Comparison of ENCODE assay signal across 1 cellular context in the genomic region with DNA sequence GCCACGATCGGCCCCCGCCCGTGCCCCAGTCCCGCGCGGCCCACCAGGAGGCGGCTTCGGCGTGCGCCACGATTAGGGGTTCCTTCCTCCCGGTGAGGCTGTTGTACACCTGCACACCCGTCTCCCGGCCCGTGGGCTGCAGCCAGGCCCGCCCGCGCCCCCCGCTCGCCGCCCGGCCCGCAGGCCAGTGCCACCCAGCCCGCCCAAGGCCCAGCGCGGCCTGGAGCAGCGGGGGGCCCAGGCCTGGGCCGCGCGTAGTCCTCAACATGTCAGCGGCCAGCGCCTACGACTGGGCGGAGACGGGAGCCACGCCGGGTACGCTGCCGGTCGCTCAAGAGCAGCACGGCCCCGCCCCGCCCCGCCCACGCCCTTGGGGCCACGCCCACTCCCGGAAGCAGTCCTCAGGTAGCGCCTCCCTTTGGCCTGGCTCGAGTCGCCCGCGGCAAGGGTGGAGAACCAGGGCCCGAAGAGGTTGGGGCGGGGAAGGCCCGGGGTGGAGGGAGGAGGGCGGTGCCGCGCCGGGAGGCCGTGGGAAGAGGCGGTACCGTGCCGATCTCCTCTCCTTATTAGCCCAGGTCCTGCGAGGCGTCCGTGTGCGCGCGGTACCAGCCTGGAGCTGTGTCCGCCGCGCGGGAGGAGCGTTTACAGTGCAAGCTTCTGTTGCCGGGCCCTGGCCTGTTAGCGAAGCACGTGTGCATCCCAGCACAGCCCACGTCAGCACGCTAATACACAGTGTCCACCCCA.
A peak's percentile ranks its signal among the peaks of the same experiment; 100 is the strongest.
TF ChIP-seq lines count a peak whose summit lies in the region.

A gene with protein sequence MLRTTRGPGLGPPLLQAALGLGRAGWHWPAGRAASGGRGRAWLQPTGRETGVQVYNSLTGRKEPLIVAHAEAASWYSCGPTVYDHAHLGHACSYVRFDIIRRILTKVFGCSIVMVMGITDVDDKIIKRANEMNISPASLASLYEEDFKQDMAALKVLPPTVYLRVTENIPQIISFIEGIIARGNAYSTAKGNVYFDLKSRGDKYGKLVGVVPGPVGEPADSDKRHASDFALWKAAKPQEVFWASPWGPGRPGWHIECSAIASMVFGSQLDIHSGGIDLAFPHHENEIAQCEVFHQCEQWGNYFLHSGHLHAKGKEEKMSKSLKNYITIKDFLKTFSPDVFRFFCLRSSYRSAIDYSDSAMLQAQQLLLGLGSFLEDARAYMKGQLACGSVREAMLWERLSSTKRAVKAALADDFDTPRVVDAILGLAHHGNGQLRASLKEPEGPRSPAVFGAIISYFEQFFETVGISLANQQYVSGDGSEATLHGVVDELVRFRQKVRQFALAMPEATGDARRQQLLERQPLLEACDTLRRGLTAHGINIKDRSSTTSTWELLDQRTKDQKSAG (minus strand): TSS at position 291 of the 744 bp plus-strand sequence. CDS start 23 bp downstream, at position 268.

TF ChIP-seq in K562, 482 proteins besides CTCF, POLR2A, EP300 and RAD21 (continued from another document and continues in another):
- TF ChIP-seq PHB (CRISPR knock-in tag; IDR thresholded peaks at IDR 0.05) = no peak
- TF ChIP-seq, protein P1, sequence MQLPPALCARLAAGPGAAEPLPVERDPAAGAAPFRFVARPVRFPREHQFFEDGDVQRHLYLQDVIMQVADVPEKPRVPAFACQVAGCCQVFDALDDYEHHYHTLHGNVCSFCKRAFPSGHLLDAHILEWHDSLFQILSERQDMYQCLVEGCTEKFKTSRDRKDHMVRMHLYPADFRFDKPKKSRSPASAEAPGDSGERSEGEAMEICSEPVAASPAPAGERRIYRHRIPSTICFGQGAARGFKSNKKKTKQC (CRISPR knock-in tag; IDR thresholded peaks at IDR 0.05) = 0 out of 2 replicates have a peak, but pooled peaks have one; percentile 47
- peak; percentile 11; the same call in 1 of the 2 replicates for TF ChIP-seq ELF4 (CRISPR knock-in tag; IDR thresholded peaks at IDR 0.05)
- TF ChIP-seq ETV1 (tag; conservative IDR thresholded peaks at IDR 0.05; ENCODE audit: low read depth) = 0 out of 2 replicates have a peak, but pooled peaks have one; percentile 47
- TF ChIP-seq NR3C1 (CRISPR knock-in tag; IDR thresholded peaks at IDR 0.05) = no peak
- no peak for TF ChIP-seq KDM4B (IDR thresholded peaks at IDR 0.05; ENCODE audit: borderline replicate concordance in 2 of 2, low read depth in 1 of 2)
- 0 out of 4 replicates have a peak, but pooled peaks of 1 of the 2 experiments have one; percentile 45 for TF ChIP-seq NONO (IDR thresholded peaks at IDR 0.05; ENCODE audit: low read depth in 2 of 2, low read length in 1 of 2)
- TF ChIP-seq, protein P2, sequence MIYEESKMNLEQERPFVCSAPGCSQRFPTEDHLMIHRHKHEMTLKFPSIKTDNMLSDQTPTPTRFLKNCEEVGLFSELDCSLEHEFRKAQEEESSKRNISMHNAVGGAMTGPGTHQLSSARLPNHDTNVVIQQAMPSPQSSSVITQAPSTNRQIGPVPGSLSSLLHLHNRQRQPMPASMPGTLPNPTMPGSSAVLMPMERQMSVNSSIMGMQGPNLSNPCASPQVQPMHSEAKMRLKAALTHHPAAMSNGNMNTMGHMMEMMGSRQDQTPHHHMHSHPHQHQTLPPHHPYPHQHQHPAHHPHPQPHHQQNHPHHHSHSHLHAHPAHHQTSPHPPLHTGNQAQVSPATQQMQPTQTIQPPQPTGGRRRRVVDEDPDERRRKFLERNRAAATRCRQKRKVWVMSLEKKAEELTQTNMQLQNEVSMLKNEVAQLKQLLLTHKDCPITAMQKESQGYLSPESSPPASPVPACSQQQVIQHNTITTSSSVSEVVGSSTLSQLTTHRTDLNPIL (CRISPR knock-in tag; IDR thresholded peaks at IDR 0.05) = no peak
- TF ChIP-seq FOXK2 (conservative IDR thresholded peaks at IDR 0.05 in 1 of 2, IDR thresholded peaks at IDR 0.05 in 1 of 2; ENCODE audit: low read depth in 2 of 2) = 0 out of 4 replicates have a peak, but pooled peaks of 1 of the 2 experiments have one; percentile 34
- TF ChIP-seq SREBF2 (CRISPR knock-in tag; IDR thresholded peaks at IDR 0.05) = no peak
- TF ChIP-seq TAF7 (tag; IDR thresholded peaks at IDR 0.05) = no peak
- no peak for TF ChIP-seq ZNF316 (IDR thresholded peaks at IDR 0.05)
- peak; percentile 70; the same call in 1 of the 2 replicates for TF ChIP-seq PHF8 (IDR thresholded peaks at IDR 0.05; ENCODE audit: borderline replicate concordance, low read length)
- TF ChIP-seq ELF2 (CRISPR knock-in tag; IDR thresholded peaks at IDR 0.05) = peak; percentile 65
- peak; percentile 47 for TF ChIP-seq CREB1 (IDR thresholded peaks at IDR 0.05)
- TF ChIP-seq CREB1 (CRISPR knock-in tag; IDR thresholded peaks at IDR 0.05) = no peak
- TF ChIP-seq, protein P3, sequence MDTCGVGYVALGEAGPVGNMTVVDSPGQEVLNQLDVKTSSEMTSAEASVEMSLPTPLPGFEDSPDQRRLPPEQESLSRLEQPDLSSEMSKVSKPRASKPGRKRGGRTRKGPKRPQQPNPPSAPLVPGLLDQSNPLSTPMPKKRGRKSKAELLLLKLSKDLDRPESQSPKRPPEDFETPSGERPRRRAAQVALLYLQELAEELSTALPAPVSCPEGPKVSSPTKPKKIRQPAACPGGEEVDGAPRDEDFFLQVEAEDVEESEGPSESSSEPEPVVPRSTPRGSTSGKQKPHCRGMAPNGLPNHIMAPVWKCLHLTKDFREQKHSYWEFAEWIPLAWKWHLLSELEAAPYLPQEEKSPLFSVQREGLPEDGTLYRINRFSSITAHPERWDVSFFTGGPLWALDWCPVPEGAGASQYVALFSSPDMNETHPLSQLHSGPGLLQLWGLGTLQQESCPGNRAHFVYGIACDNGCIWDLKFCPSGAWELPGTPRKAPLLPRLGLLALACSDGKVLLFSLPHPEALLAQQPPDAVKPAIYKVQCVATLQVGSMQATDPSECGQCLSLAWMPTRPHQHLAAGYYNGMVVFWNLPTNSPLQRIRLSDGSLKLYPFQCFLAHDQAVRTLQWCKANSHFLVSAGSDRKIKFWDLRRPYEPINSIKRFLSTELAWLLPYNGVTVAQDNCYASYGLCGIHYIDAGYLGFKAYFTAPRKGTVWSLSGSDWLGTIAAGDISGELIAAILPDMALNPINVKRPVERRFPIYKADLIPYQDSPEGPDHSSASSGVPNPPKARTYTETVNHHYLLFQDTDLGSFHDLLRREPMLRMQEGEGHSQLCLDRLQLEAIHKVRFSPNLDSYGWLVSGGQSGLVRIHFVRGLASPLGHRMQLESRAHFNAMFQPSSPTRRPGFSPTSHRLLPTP (IDR thresholded peaks at IDR 0.05; ENCODE audit: borderline replicate concordance, extremely low read depth, insufficient read length) = no peak
- TF ChIP-seq MAZ (CRISPR knock-in tag; conservative IDR thresholded peaks at IDR 0.05 in 1 of 2, IDR thresholded peaks at IDR 0.05 in 1 of 2) = peak; percentile 68 to 80
- TF ChIP-seq RBFOX2 (IDR thresholded peaks at IDR 0.05; ENCODE audit: low read depth, low read length) = peak; percentile 87
- no peak for TF ChIP-seq FOXJ2 (tag; IDR thresholded peaks at IDR 0.05)
- TF ChIP-seq PRPF4 (IDR thresholded peaks at IDR 0.05; ENCODE audit: insufficient read depth, low read depth, low read length, poor library complexity, severe bottlenecking) = no peak
- no peak for TF ChIP-seq ZC3H11A (IDR thresholded peaks at IDR 0.05; ENCODE audit: low read depth, low read length)
- TF ChIP-seq, protein P4, sequence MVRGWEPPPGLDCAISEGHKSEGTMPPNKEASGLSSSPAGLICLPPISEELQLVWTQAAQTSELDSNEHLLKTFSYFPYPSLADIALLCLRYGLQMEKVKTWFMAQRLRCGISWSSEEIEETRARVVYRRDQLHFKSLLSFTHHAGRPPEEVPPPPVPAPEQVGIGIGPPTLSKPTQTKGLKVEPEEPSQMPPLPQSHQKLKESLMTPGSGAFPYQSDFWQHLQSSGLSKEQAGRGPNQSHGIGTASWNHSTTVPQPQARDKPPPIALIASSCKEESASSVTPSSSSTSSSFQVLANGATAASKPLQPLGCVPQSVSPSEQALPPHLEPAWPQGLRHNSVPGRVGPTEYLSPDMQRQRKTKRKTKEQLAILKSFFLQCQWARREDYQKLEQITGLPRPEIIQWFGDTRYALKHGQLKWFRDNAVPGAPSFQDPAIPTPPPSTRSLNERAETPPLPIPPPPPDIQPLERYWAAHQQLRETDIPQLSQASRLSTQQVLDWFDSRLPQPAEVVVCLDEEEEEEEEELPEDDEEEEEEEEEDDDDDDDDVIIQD (CRISPR knock-in tag; IDR thresholded peaks at IDR 0.05) = no peak
- TF ChIP-seq ZKSCAN8 (CRISPR knock-in tag; IDR thresholded peaks at IDR 0.05) = no peak
- 0 out of 3 replicates have a peak, but pooled peaks of 1 of the 2 experiments have one; percentile 18 for TF ChIP-seq CBX3 (IDR thresholded peaks at IDR 0.05; ENCODE audit: borderline replicate concordance in 1 of 2, low read length in 2 of 2)
- TF ChIP-seq, protein P5, sequence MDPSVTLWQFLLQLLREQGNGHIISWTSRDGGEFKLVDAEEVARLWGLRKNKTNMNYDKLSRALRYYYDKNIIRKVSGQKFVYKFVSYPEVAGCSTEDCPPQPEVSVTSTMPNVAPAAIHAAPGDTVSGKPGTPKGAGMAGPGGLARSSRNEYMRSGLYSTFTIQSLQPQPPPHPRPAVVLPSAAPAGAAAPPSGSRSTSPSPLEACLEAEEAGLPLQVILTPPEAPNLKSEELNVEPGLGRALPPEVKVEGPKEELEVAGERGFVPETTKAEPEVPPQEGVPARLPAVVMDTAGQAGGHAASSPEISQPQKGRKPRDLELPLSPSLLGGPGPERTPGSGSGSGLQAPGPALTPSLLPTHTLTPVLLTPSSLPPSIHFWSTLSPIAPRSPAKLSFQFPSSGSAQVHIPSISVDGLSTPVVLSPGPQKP (CRISPR knock-in tag; IDR thresholded peaks at IDR 0.05) = no peak
- TF ChIP-seq, protein P6, sequence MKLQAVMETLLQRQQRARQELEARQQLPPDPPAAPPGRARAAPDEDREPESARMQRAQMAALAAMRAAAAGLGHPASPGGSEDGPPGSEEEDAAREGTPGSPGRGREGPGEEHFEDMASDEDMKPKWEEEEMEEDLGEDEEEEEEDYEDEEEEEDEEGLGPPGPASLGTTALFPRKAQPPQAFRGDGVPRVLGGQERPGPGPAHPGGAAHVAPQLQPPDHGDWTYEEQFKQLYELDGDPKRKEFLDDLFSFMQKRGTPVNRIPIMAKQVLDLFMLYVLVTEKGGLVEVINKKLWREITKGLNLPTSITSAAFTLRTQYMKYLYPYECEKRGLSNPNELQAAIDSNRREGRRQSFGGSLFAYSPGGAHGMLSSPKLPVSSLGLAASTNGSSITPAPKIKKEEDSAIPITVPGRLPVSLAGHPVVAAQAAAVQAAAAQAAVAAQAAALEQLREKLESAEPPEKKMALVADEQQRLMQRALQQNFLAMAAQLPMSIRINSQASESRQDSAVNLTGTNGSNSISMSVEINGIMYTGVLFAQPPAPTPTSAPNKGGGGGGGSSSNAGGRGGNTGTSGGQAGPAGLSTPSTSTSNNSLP (IDR thresholded peaks at IDR 0.05; ENCODE audit: borderline replicate concordance, low read depth, low read length) = no peak
- no peak for TF ChIP-seq KLF6 (CRISPR knock-in tag; IDR thresholded peaks at IDR 0.05; ENCODE audit: borderline replicate concordance)
- TF ChIP-seq, protein P7, sequence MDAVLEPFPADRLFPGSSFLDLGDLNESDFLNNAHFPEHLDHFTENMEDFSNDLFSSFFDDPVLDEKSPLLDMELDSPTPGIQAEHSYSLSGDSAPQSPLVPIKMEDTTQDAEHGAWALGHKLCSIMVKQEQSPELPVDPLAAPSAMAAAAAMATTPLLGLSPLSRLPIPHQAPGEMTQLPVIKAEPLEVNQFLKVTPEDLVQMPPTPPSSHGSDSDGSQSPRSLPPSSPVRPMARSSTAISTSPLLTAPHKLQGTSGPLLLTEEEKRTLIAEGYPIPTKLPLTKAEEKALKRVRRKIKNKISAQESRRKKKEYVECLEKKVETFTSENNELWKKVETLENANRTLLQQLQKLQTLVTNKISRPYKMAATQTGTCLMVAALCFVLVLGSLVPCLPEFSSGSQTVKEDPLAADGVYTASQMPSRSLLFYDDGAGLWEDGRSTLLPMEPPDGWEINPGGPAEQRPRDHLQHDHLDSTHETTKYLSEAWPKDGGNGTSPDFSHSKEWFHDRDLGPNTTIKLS (IDR thresholded peaks at IDR 0.05; ENCODE audit: borderline replicate concordance, low read depth) = 0 out of 2 replicates have a peak, but pooled peaks have one; percentile 6
- TF ChIP-seq ZSCAN29 (IDR thresholded peaks at IDR 0.05) = no peak
- no peak for TF ChIP-seq ZNF12 (CRISPR knock-in tag; IDR thresholded peaks at IDR 0.05)
- no peak for TF ChIP-seq ZKSCAN3 (CRISPR knock-in tag; IDR thresholded peaks at IDR 0.05)
- no peak for TF ChIP-seq BRF1 (IDR thresholded peaks at IDR 0.05; ENCODE audit: borderline replicate concordance, extremely low read depth, insufficient read length)
- TF ChIP-seq ZNF212 (CRISPR knock-in tag; IDR thresholded peaks at IDR 0.05) = no peak
- TF ChIP-seq ARID2 (IDR thresholded peaks at IDR 0.05) = no peak
- TF ChIP-seq, protein P8, sequence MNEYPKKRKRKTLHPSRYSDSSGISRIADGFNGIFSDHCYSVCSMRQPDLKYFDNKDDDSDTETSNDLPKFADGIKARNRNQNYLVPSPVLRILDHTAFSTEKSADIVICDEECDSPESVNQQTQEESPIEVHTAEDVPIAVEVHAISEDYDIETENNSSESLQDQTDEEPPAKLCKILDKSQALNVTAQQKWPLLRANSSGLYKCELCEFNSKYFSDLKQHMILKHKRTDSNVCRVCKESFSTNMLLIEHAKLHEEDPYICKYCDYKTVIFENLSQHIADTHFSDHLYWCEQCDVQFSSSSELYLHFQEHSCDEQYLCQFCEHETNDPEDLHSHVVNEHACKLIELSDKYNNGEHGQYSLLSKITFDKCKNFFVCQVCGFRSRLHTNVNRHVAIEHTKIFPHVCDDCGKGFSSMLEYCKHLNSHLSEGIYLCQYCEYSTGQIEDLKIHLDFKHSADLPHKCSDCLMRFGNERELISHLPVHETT (CRISPR knock-in tag; conservative IDR thresholded peaks at IDR 0.05 in 1 of 2, IDR thresholded peaks at IDR 0.05 in 1 of 2) = peak in 1 of 2 experiments; percentile 56; a peak in 2 of 4 replicates
- no peak for TF ChIP-seq HNRNPH1 (optimal IDR thresholded peaks at IDR 0.05; ENCODE audit: low read depth, low read length)
- no peak for TF ChIP-seq STAT5B (CRISPR knock-in tag; IDR thresholded peaks at IDR 0.05)
- TF ChIP-seq, protein P9, sequence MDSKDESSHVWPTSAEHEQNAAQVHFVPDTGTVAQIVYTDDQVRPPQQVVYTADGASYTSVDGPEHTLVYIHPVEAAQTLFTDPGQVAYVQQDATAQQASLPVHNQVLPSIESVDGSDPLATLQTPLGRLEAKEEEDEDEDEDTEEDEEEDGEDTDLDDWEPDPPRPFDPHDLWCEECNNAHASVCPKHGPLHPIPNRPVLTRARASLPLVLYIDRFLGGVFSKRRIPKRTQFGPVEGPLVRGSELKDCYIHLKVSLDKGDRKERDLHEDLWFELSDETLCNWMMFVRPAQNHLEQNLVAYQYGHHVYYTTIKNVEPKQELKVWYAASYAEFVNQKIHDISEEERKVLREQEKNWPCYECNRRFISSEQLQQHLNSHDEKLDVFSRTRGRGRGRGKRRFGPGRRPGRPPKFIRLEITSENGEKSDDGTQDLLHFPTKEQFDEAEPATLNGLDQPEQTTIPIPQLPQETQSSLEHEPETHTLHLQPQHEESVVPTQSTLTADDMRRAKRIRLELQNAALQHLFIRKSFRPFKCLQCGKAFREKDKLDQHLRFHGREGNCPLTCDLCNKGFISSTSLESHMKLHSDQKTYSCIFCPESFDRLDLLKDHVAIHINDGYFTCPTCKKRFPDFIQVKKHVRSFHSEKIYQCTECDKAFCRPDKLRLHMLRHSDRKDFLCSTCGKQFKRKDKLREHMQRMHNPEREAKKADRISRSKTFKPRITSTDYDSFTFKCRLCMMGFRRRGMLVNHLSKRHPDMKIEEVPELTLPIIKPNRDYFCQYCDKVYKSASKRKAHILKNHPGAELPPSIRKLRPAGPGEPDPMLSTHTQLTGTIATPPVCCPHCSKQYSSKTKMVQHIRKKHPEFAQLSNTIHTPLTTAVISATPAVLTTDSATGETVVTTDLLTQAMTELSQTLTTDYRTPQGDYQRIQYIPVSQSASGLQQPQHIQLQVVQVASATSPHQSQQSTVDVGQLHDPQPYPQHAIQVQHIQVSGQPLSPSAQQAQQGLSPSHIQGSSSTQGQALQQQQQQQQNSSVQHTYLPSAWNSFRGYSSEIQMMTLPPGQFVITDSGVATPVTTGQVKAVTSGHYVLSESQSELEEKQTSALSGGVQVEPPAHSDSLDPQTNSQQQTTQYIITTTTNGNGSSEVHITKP (IDR thresholded peaks at IDR 0.05; ENCODE audit: partially characterized antibody) = no peak
- TF ChIP-seq HDAC1 (IDR thresholded peaks at IDR 0.05) = peak in 1 of 2 experiments; percentile 45; a peak in 1 of 4 replicates
